In the genomic region with DNA sequence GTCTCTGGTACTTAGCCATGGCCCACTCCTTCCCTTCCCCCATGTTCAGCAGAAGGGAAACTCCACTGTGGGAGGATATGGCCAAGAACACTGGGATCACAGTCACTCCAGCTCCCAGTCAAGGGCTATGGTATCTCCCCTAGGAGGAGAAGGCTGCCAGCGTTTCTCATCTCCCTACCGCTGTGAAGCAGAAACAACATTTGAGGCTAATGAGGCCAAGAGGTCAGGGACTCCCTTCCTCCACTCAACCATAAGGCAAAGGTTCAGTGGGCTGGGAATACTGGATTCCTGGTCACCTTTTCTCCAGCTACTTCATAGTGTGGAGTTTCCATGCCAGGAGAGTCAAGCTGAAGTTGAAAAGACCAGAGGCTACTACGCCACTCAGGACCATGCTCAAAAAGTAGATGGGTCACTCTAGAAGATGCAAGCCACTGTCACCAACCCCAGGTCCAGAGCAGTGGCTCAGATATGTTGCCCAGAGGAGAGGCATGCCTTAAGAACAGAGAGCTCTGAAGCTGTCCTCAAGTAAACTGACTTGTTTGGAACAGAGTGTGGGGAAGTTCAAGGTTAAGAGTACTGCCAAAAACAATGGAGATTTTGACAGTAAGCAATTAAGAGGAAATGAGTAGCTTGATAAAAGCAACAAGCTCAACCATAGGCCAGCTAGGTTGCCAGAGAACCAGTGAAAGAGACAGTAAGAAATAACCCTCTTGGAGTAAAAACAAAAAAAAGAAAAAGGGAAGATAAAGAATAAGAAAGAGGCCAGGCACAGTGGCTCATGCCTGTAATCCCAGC, we compare ENCODE assay signal across 27 cellular contexts. TPM values are rescaled to one million over a fixed set of nuclear protein-coding genes. Genes with fewer than 3 reads are reported as not detected.
DNase-seq lines count a peak whose midpoint lies in the region; ATAC-seq and TF ChIP-seq lines count a peak whose summit lies in the region.
"Had no signal": no experiment of that assay in that cellular context is flagged by ENCODE, and none has a peak within 500 bp of the region (broad histone marks: within the 10 kb centered on the region; RNA-seq: fewer than 3 reads in every experiment).

No MANE protein-coding gene starts in this region.

- peaks cover 13% of the 10 kb centered on the region for H3K9me3 Mint-ChIP-seq in stimulated activated naive CD8-positive, alpha-beta T cell treated with anti-CD3 and anti-CD28 coated beads, Interleukin-15, Interleukin-2, amounts not matched to agents 100 ng/mL and 50 ng/mL, for 24 hours
- H3K9me3 Mint-ChIP-seq: endodermal cell, H9 had no signal

- H3K4me1 Mint-ChIP-seq in stimulated activated naive CD8-positive, alpha-beta T cell treated with anti-CD3 and anti-CD28 coated beads, Interleukin-15, Interleukin-2, amounts not matched to agents 100 ng/mL and 50 ng/mL, for 24 hours (ENCODE audit: low read depth): peaks cover 37% of the 10 kb centered on the region
- H3K4me1 Mint-ChIP-seq: endodermal cell had no signal

- no peak for ATAC-seq in stimulated activated naive CD8-positive, alpha-beta T cell treated with anti-CD3 and anti-CD28 coated beads, Interleukin-15, Interleukin-2, amounts not matched to agents 100 U/mL and 50 U/mL, for 24 hours
- ATAC-seq in psoas muscle (no peak), upper lobe of right lung (no peak), HG02884 (IDR thresholded peaks at IDR 0.05; ENCODE audit: unreplicated experiment) (no peak), HG03354 (IDR thresholded peaks at IDR 0.05; ENCODE audit: poor library complexity, severe bottlenecking, unreplicated experiment) (no peak)
- ATAC-seq: activated T-cell treated with anti-CD3 and anti-CD28 coated beads, Interleukin-2, amount 50 U/mL, for 4 hours; sciatic nerve had no signal

- whole genome bisulfite sequencing in psoas muscle, 3 donors: 78 to 88% (median 81%) methylated on average over 3 of the region's 3 CpGs

- H3K4me3 ChIP-seq in psoas muscle: no peak overlapping the region
- H3K4me3 ChIP-seq in upper lobe of right lung: no peak overlapping the region
- H3K4me3 ChIP-seq: coronary artery, ovary had no signal

- H3K27ac ChIP-seq in psoas muscle (peak overlapping the region; percentile 13), upper lobe of right lung (no peak overlapping the region)
- H3K27ac ChIP-seq: coronary artery had no signal

- no peak overlapping the region for H3K4me3 Mint-ChIP-seq in stimulated activated naive CD8-positive, alpha-beta T cell treated with anti-CD3 and anti-CD28 coated beads, Interleukin-15, Interleukin-2, amounts not matched to agents 100 ng/mL and 50 ng/mL, for 24 hours
- H3K4me3 Mint-ChIP-seq: activated T-cell treated with anti-CD3 and anti-CD28 coated beads, Interleukin-2, amount 50 U/mL, for 4 hours; endodermal cell; H9; nephron had no signal

- H3K36me3 Mint-ChIP-seq in stimulated activated naive CD8-positive, alpha-beta T cell treated with anti-CD3 and anti-CD28 coated beads, Interleukin-15, Interleukin-2, amounts not matched to agents 100 ng/mL and 50 ng/mL, for 24 hours (ENCODE audit: low read depth): peaks cover 19% of the 10 kb centered on the region

- DNase-seq in stimulated activated naive CD8-positive, alpha-beta T cell treated with anti-CD3 and anti-CD28 coated beads, Interleukin-15, Interleukin-2, amounts not matched to agents 100 U/mL and 50 U/mL, for 24 hours: no peak
- peak; percentile 66 for DNase-seq in left kidney (ENCODE audit: low read depth, low spot score)
- DNase-seq in psoas muscle: no peak
- no peak for DNase-seq in upper lobe of right lung
- no peak for DNase-seq in activated CD4-positive, alpha-beta T cell treated with anti-CD3 and anti-CD28 coated beads, Interleukin-2, amount 50 U/mL, for 1 hour
- DNase-seq: activated CD4-positive, CD25-positive, alpha-beta regulatory T cell treated with anti-CD3 and anti-CD28 coated beads, Interleukin-2, amount 50 U/mL, for 72 hours; activated T-cell treated with anti-CD3 and anti-CD28 coated beads, Interleukin-2, amount 50 U/mL, for 4 hours; amygdala; BE2C; Caco-2; DND-41; endodermal cell; glutamatergic neuron; H9; Karpas-422; NCI-H187; NCI-H2171 treated with DMSO at 0.1 percent for 48 hours; NCI-H69; stimulated activated CD4-positive, alpha-beta T cell treated with anti-CD3 and anti-CD28 coated beads, Interleukin-15, amount 100 ng/mL, for 24 hours had no signal

- no peaks in the 10 kb centered on the region for H3K36me3 ChIP-seq in psoas muscle (ENCODE audit: insufficient read depth in 1 of 2, low read depth in 1 of 2)
- H3K36me3 ChIP-seq in upper lobe of right lung: no peaks in the 10 kb centered on the region
- H3K36me3 ChIP-seq: BE2C, ovary had no signal

- H3K4me1 ChIP-seq in psoas muscle: peaks cover 20% of the 10 kb centered on the region
- peaks cover 20% of the 10 kb centered on the region for H3K4me1 ChIP-seq in upper lobe of right lung

- no peaks in the 10 kb centered on the region for H3K27me3 Mint-ChIP-seq in stimulated activated naive CD8-positive, alpha-beta T cell treated with anti-CD3 and anti-CD28 coated beads, Interleukin-15, Interleukin-2, amounts not matched to agents 100 ng/mL and 50 ng/mL, for 24 hours

- H3K27me3 ChIP-seq in psoas muscle (ENCODE audit: insufficient read depth in 3 of 3, low read length in 2 of 3) (no peaks in the 10 kb centered on the region), upper lobe of right lung (no peaks in the 10 kb centered on the region)
- H3K27me3 ChIP-seq: ovary had no signal

- H3K9me3 ChIP-seq in psoas muscle (no peaks in the 10 kb centered on the region), upper lobe of right lung (no peaks in the 10 kb centered on the region)
- H3K9me3 ChIP-seq: BE2C, Caco-2, ovary had no signal

- TF ChIP-seq CTCF in psoas muscle (IDR thresholded peaks at IDR 0.05): no peak
- no peak for TF ChIP-seq CTCF in upper lobe of right lung (IDR thresholded peaks at IDR 0.05)

- peak overlapping the region; percentile 10 for H3K27ac Mint-ChIP-seq in stimulated activated naive CD8-positive, alpha-beta T cell treated with anti-CD3 and anti-CD28 coated beads, Interleukin-15, Interleukin-2, amounts not matched to agents 100 ng/mL and 50 ng/mL, for 24 hours
- H3K27ac Mint-ChIP-seq: endodermal cell, H9, nephron had no signal

- intact Hi-C loops in psoas muscle (cut with DNase I) (no loop called here), upper lobe of right lung (cut with DNase I) (no loop called here)

RNA-seq across cellular contexts. Expression of a gene that starts 3.8 kb away (rescaled TPM):
- total RNA-seq in psoas muscle (100 to 1,000 TPM in 1 of 4 donors, 10 to 100 TPM in 3; 67.0 to 106 (median 74.0) TPM), upper lobe of right lung (31.2 TPM)
- polyA plus RNA-seq in psoas muscle: 10 to 100 TPM; 25.4 to 62.1 (median 52.5) TPM
- total RNA-seq: A673, endodermal cell, H9 had no signal

RNA-seq across cellular contexts. Expression of a gene that starts 26.4 kb away (rescaled TPM):
- total RNA-seq in psoas muscle (10 to 100 TPM; 20.6 to 29.4 (median 25.3) TPM), upper lobe of right lung (39.3 TPM)
- polyA plus RNA-seq in psoas muscle: 10 to 100 TPM; 25.0 to 61.2 (median 46.3) TPM
